In the genomic region with DNA sequence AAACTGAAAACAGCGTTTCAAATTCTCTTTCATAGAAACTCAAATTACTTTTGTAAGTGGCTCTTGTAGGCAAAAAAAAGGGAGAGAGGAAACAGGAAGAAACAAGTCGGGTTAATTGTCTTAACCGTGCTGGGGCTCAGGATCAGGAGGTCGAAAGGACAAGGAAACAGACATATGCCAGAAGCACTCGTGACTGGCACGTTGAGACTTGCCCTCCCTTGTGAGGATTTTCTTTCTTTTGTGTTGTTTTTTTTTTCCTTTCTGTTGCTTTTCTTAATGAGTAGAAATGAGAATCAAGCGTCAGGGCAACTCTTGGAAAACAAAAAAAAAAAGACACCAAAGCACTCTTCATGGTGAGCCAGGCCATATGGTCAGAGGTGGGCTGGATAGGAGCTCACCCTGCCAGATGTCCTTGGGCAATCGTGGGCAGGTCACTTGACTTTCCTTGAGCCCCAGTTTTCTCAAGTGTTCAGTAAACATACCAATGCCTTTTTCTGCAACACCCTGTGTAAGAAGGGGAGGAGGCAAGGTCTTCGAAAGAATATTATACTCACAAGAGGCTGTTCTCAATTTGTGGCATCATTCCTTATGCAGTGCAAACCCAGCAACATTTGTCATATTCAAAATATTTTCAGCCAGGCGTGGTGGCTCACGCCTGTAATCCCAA, we compare ENCODE assay signal across 10 cellular contexts. TPM values are rescaled to one million over a fixed set of nuclear protein-coding genes. Genes with fewer than 3 reads are reported as not detected.
DNase-seq lines count a peak whose midpoint lies in the region; ATAC-seq, FAIRE-seq and TF ChIP-seq lines count a peak whose summit lies in the region.
"Had no signal": no experiment of that assay in that cellular context is flagged by ENCODE, and none has a peak within 500 bp of the region (broad histone marks: within the 10 kb centered on the region; RNA-seq: fewer than 3 reads in every experiment).

No MANE protein-coding gene starts in this region.

- in situ Hi-C loops in K562 (cut with MboI) = loop anchor here (5.0 kb wide), 1 partner anchor 125 kb away; no protein-coding TSS in a partner anchor

- H3K79me2 ChIP-seq in Loucy (ENCODE audit: insufficient read depth, low read length) (no peaks in the 10 kb centered on the region), K562 (ENCODE audit: control insufficient read depth, insufficient read depth, low read length) (no peaks in the 10 kb centered on the region)

- no peaks in the 10 kb centered on the region for H3K9me2 ChIP-seq in Loucy (replicated peaks; ENCODE audit: low read depth, low read length)

- H3K4me3 ChIP-seq in Loucy (ENCODE audit: low read length, poor library complexity, severe bottlenecking) (no peak overlapping the region), K562 (no peak overlapping the region), tibial artery (no peak overlapping the region)

- no peak for FAIRE-seq in K562 (lab: Jason Lieb, UNC)

- H2AFZ ChIP-seq in Loucy (ENCODE audit: low read length) (no peak overlapping the region), K562 (ENCODE audit: low read depth, low read length) (peak overlapping the region; percentile 30)

- H3K4me1 ChIP-seq in Loucy (ENCODE audit: insufficient read depth, low read length, poor library complexity, severe bottlenecking) (peaks cover 10% of the 10 kb centered on the region), K562 (replicated peaks in 1 of 2; ENCODE audit: control insufficient read depth in 2 of 2, insufficient read depth in 2 of 2, low read length in 2 of 2) (no peaks in the 10 kb centered on the region; a peak in 1 of 5 replicates), tibial artery (peaks cover 0 to 30% (median 18%) of the 10 kb centered on the region in 4 donors)

- no peak for TF ChIP-seq RAD21 in K562 (CRISPR knock-in tag; conservative IDR thresholded peaks at IDR 0.05 in 1 of 2, IDR thresholded peaks at IDR 0.05 in 1 of 2)

- H3K4me2 ChIP-seq in Loucy (ENCODE audit: low read depth, low read length, poor library complexity, severe bottlenecking) (no peak overlapping the region), K562 (ENCODE audit: insufficient read depth, low read length) (no peak overlapping the region)

- H3K9me1 ChIP-seq in K562 (ENCODE audit: control insufficient read depth, insufficient read depth, low read length) = no peaks in the 10 kb centered on the region

- CTCF ChIA-PET in K562 (lab: Yijun Ruan, JAX; ENCODE audit: low intra/inter-chr PET ratio) = no interaction called here

- H3K36me3 ChIP-seq in Loucy (ENCODE audit: insufficient read depth, low read length) = no peaks in the 10 kb centered on the region
- H3K36me3 ChIP-seq in K562 (ENCODE audit: control insufficient read depth, insufficient read depth, low read length) = no peaks in the 10 kb centered on the region
- H3K36me3 ChIP-seq in tibial artery = peaks cover 0 to 13% (median 10%) of the 10 kb centered on the region in 3 donors

- intact Hi-C loops in K562 (cut with micrococcal nuclease) = no loop called here
- intact Hi-C loops in tibial artery (cut with DNase I; ENCODE audit: low total_unique reads) = no loop called here

- no peaks in the 10 kb centered on the region for H3F3A ChIP-seq in Loucy (ENCODE audit: low read depth)

- TF ChIP-seq POLR2A in K562 (conservative IDR thresholded peaks at IDR 0.05) = no peak

- H3K9ac ChIP-seq in Loucy (ENCODE audit: low read depth, low read length, poor library complexity, severe bottlenecking) (peak overlapping the region; percentile 36), K562 (ENCODE audit: insufficient read depth in 1 of 2, low read depth in 2 of 2, low read length in 2 of 2) (no peak overlapping the region)

- TF ChIP-seq EP300 in K562 (IDR thresholded peaks at IDR 0.05; ENCODE audit: low read length) = no peak

- H3K9me3 ChIP-seq in Loucy (ENCODE audit: insufficient read depth, low read depth, low read length) (no peaks in the 10 kb centered on the region; the same call in 1 of the 2 replicates), K562 (replicated peaks; ENCODE audit: control insufficient read depth, insufficient read depth, low read depth, low read length) (0 out of 2 replicates have a peak, but pooled peaks cover 4% of the 10 kb centered on the region), tibial artery (no peaks in the 10 kb centered on the region)

- H3K27me3 ChIP-seq in Loucy (ENCODE audit: insufficient read depth, low read length, poor library complexity, severe bottlenecking) = no peaks in the 10 kb centered on the region
- H3K27me3 ChIP-seq in K562 (ENCODE audit: control insufficient read depth in 2 of 2, insufficient read depth in 2 of 2, low read length in 2 of 2) = no peaks in the 10 kb centered on the region; a peak in 1 of 5 replicates
- H3K27me3 ChIP-seq in tibial artery = no peaks in the 10 kb centered on the region

- 0 out of 3 replicates have a peak, but pooled peaks have one; percentile 24 for ATAC-seq in K562
- ATAC-seq in left lobe of liver = peak; percentile 60
- ATAC-seq: activated T-cell treated with anti-CD3 and anti-CD28 coated beads, Interleukin-2, amount 50 U/mL, for 72 hours had no signal

- 32% methylated on average over 9 of the region's 11 CpGs for WGBS in K562 (ENCODE audit: insufficient coverage, low coverage, missing lambda C conversion rate)

- no peaks in the 10 kb centered on the region for H4K20me1 ChIP-seq in Loucy (ENCODE audit: insufficient read depth, low read length, poor library complexity, severe bottlenecking)
- no peaks in the 10 kb centered on the region for H4K20me1 ChIP-seq in K562 (replicated peaks; ENCODE audit: control insufficient read depth, insufficient read depth, low read length)

- POLR2A ChIA-PET in K562 (lab: Yijun Ruan, JAX) = interaction anchor here (0.7 kb wide), 1 partner anchor 134 kb away, joined by 3 read pairs; no protein-coding TSS in a partner anchor

- no peak for TF ChIP-seq CTCF in Loucy (conservative IDR thresholded peaks at IDR 0.05; ENCODE audit: low read length)
- no peak for TF ChIP-seq CTCF in K562 (IDR thresholded peaks at IDR 0.05 in 2 of 3, conservative IDR thresholded peaks at IDR 0.05 in 1 of 3; ENCODE audit: insufficient read depth in 2 of 3, low read depth in 1 of 3, low read length in 3 of 3)
- TF ChIP-seq CTCF in tibial artery (IDR thresholded peaks at IDR 0.05) = no peak

- BruUV-seq in K562 (replicated peaks; lab: Mats Ljungman, UMichigan) = no TSS peak

- no peak overlapping the region for H3K27ac ChIP-seq in K562 (ENCODE audit: extremely low read depth, low read depth, low read length)
- peak overlapping the region; percentile 37 to 52 for H3K27ac ChIP-seq in tibial artery

- DNase-seq in K562 (ENCODE audit: extremely low read depth in 1 of 4, low spot score in 3 of 4) (no peak), left lobe of liver (ENCODE audit: low spot score) (no peak), tibial artery (peak in 1 of 2 donors; percentile 49), germinal center (ENCODE audit: low spot score) (no peak), HuH-7.5 (ENCODE audit: low spot score) (no peak), AML-193 (lab: John Stamatoyannopoulos, UW) (no peak)
- DNase-seq: activated T-cell treated with anti-CD3 and anti-CD28 coated beads, Interleukin-2, amount 50 U/mL, for 72 hours; NCI-H2081; stimulated activated naive CD4-positive, alpha-beta T cell treated with Interleukin-2 at 50 U/mL for 16 hours had no signal

TF ChIP-seq in K562, 482 proteins besides CTCF, POLR2A, EP300 and RAD21:
- no peak for TF ChIP-seq NFIC (IDR thresholded peaks at IDR 0.05)
- TF ChIP-seq, protein P1, sequence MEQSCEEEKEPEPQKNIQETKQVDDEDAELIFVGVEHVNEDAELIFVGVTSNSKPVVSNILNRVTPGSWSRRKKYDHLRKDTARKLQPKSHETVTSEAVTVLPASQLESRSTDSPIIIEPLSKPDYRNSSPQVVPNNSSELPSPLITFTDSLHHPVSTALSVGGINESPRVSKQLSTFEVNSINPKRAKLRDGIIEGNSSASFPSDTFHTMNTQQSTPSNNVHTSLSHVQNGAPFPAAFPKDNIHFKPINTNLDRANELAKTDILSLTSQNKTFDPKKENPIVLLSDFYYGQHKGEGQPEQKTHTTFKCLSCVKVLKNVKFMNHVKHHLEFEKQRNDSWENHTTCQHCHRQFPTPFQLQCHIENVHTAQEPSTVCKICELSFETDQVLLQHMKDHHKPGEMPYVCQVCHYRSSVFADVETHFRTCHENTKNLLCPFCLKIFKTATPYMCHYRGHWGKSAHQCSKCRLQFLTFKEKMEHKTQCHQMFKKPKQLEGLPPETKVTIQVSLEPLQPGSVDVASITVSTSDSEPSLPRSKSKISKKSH (CRISPR knock-in tag; IDR thresholded peaks at IDR 0.05) = no peak

RNA-seq across cellular contexts. Expression of a gene that starts 23.0 kb away (rescaled TPM):
- total RNA-seq in K562 (2011; cell fraction: chromatin; rRNA removed; ENCODE audit: low replicate concordance) = 14.2 and 41.0 TPM in 2 replicates
- 13.8 TPM in 2 replicates for total RNA-seq in K562 (2011; cell fraction: nucleolus; rRNA removed)
- total RNA-seq in K562 (2011; cell fraction: nucleoplasm; rRNA removed) = 28.9 and 49.0 TPM in 2 replicates
- total RNA-seq in K562 (2014; rRNA removed) (5.7 and 6.8 TPM in 2 replicates), K562 (2014; rRNA removed; fragmentation: Illumina TruSeq; extraction: Trizol) (17.1 and 17.9 TPM in 2 replicates), K562 (2015; rRNA removed; fragmentation: Illumina TruSeq; extraction: Trizol) (11.5 and 12.3 TPM in 2 replicates), K562 (2021) (11.0 and 11.3 TPM in 2 replicates), left lobe of liver (7.5 TPM)
- polyA plus RNA-seq in K562 (2011; rRNA removed) (11.5 and 17.1 TPM in 2 replicates), K562 (2014; fragmentation: Illumina TruSeq; extraction: Trizol) (12.6 and 14.4 TPM in 2 replicates), K562 (2014; fragmentation: Nextera tagmentation; extraction: Ambion mirVana) (1 to 10 TPM; 3.7 to 5.8 TPM), K562 (2014; rRNA removed) (7.6 and 9.5 TPM in 2 replicates)
- polyA plus RNA-seq in K562 (2011; cell fraction: cytosol; rRNA removed) = 4.0 and 20.9 TPM in 2 replicates
- 13.9 and 19.8 TPM in 2 replicates for polyA plus RNA-seq in K562 (2011; cell fraction: nucleus; rRNA removed)
- 14.0 and 14.2 TPM in 2 replicates for polyA plus RNA-seq in K562 (2012)
- polyA minus RNA-seq in K562 (2011; rRNA and poly(A)+ RNA removed) = 14.1 and 20.0 TPM in 2 replicates
- polyA minus RNA-seq in K562 (2011; cell fraction: cytosol; rRNA and poly(A)+ RNA removed) = 14.9 and 19.5 TPM in 2 replicates
- 8.6 and 14.1 TPM in 2 replicates for polyA minus RNA-seq in K562 (2011; cell fraction: nucleus; rRNA and poly(A)+ RNA removed)
